ENCODE assay signal across 8 cellular contexts in genomic region chr18:42053188-42053781, GRCh38.
DNase-seq lines count a peak whose midpoint lies in the region; ATAC-seq and TF ChIP-seq lines count a peak whose summit lies in the region.

No MANE protein-coding gene starts in this region.

- no peak overlapping the region for H3K9ac ChIP-seq in endodermal cell (ENCODE audit: extremely low read depth, low read length, poor library complexity, severe bottlenecking)

- H3K4me1 Mint-ChIP-seq in endodermal cell (peaks cover 3% of the 10 kb centered on the region), naive B cell (peaks cover 0 to 10% (median 0%) of the 10 kb centered on the region in 3 donors)
- H3K4me1 Mint-ChIP-seq in stimulated activated naive B cell treated with anti-CD40 and anti-IgM and Interleukin-4, amounts not matched to agents 10 μg/mL and 1 μg/mL and 100 μg/mL, for 72 hours, result no peaks in the 10 kb centered on the region

- no peaks in the 10 kb centered on the region for H3K9me3 ChIP-seq in endodermal cell (ENCODE audit: control insufficient read depth, low read length)

- peak overlapping the region; percentile 41 for H3K27ac Mint-ChIP-seq in endodermal cell
- peak overlapping the region in 2 of 6 donors; percentile 28 to 39 for H3K27ac Mint-ChIP-seq in naive B cell
- no peak overlapping the region for H3K27ac Mint-ChIP-seq in stimulated activated naive B cell treated with anti-CD40 and anti-IgM and Interleukin-4, amounts not matched to agents 10 μg/mL and 1 μg/mL and 100 μg/mL, for 72 hours

- WGBS in endodermal cell (ENCODE audit: insufficient coverage in 1 of 2, insufficient read length in 1 of 2), 2 experiments, result 16 to 60% methylated on average over 1 to 5 of the region's 5 CpGs

- H3K27ac ChIP-seq in endodermal cell (ENCODE audit: low read depth, low read length), result no peak overlapping the region

- H3K9me3 Mint-ChIP-seq in endodermal cell (no peaks in the 10 kb centered on the region), naive B cell (no peaks in the 10 kb centered on the region)
- no peaks in the 10 kb centered on the region for H3K9me3 Mint-ChIP-seq in stimulated activated naive B cell treated with anti-CD40 and anti-IgM and Interleukin-4, amounts not matched to agents 10 μg/mL and 1 μg/mL and 100 μg/mL, for 72 hours

- peak; percentile 96 for TF ChIP-seq CTCF in endodermal cell (conservative IDR thresholded peaks at IDR 0.05)

- DNase-seq in AG20443 (ENCODE audit: low spot score) (peak; percentile 51), NCI-H748 (lab: John Stamatoyannopoulos, UW; ENCODE audit: unreplicated experiment) (peak; percentile 58), endodermal cell (peak; percentile 75), naive B cell (peak; percentile 19)
- peak; percentile 8 to 31 for DNase-seq in activated CD8-positive, alpha-beta memory T cell treated with anti-CD3 and anti-CD28 coated beads for 4 hours (ENCODE audit: low read depth in 2 of 2)
- DNase-seq in stimulated activated naive B cell treated with anti-CD40 and anti-IgM and Interleukin-4, amounts not matched to agents 10 μg/mL and 1 μg/mL and 100 μg/mL, for 72 hours, result peak; percentile 26

- ATAC-seq in GM18873 (IDR thresholded peaks at IDR 0.05; ENCODE audit: low FRiP score, unreplicated experiment), result peak; percentile 74
- ATAC-seq in HG03159 (IDR thresholded peaks at IDR 0.05; ENCODE audit: unreplicated experiment), result peak; percentile 88
- peak in 1 of 2 donors; percentile 52 for ATAC-seq in naive B cell (ENCODE audit: low read depth in 2 of 2)
- peak; percentile 77 for ATAC-seq in stimulated activated naive B cell treated with anti-CD40 and anti-IgM and Interleukin-4, amounts not matched to agents 10 μg/mL and 1 μg/mL and 100 μg/mL, for 72 hours (replicated peaks)

- H3K4me3 ChIP-seq in endodermal cell (ENCODE audit: low read length), result no peak overlapping the region

- no peaks in the 10 kb centered on the region for H3K4me1 ChIP-seq in endodermal cell (ENCODE audit: control insufficient read depth, insufficient read depth, low read length)

- H3K36me3 Mint-ChIP-seq in endodermal cell (ENCODE audit: low read depth), result peaks cover 29% of the 10 kb centered on the region
- peaks cover under 1 to 8% of the 10 kb centered on the region in 2 donors for H3K36me3 Mint-ChIP-seq in naive B cell
- H3K36me3 Mint-ChIP-seq in stimulated activated naive B cell treated with anti-CD40 and anti-IgM and Interleukin-4, amounts not matched to agents 10 μg/mL and 1 μg/mL and 100 μg/mL, for 72 hours, result peaks cover 9 to 20% of the 10 kb centered on the region in 2 donors

- H3K27me3 ChIP-seq in endodermal cell (ENCODE audit: control insufficient read depth, insufficient read depth, low read length, poor library complexity, severe bottlenecking), result no peaks in the 10 kb centered on the region

- no peaks in the 10 kb centered on the region for H3K27me3 Mint-ChIP-seq in endodermal cell (ENCODE audit: insufficient read depth)
- no peaks in the 10 kb centered on the region for H3K27me3 Mint-ChIP-seq in naive B cell
- H3K27me3 Mint-ChIP-seq in stimulated activated naive B cell treated with anti-CD40 and anti-IgM and Interleukin-4, amounts not matched to agents 10 μg/mL and 1 μg/mL and 100 μg/mL, for 72 hours, result no peaks in the 10 kb centered on the region

- peaks cover 19% of the 10 kb centered on the region for H3K36me3 ChIP-seq in endodermal cell (ENCODE audit: control insufficient read depth, insufficient read depth, low read length)

- H3K4me3 Mint-ChIP-seq in endodermal cell, result no peak overlapping the region
- no peak overlapping the region for H3K4me3 Mint-ChIP-seq in naive B cell
- H3K4me3 Mint-ChIP-seq in stimulated activated naive B cell treated with anti-CD40 and anti-IgM and Interleukin-4, amounts not matched to agents 10 μg/mL and 1 μg/mL and 100 μg/mL, for 72 hours, result no peak overlapping the region

Comparison
In these comparisons a context has a peak if more than half of its experiments do, and no peak if none do; other contexts are left out.
1. DNase-seq: peak in every context shown above with its lines; median percentile 75 in endodermal cell; 58 in NCI-H748; 51 in AG20443; 26 in stimulated activated naive B cell treated with anti-CD40 and anti-IgM and Interleukin-4, amounts not matched to agents 10 μg/mL and 1 μg/mL and 100 μg/mL, for 72 hours; 20 in activated CD8-positive, alpha-beta memory T cell treated with anti-CD3 and anti-CD28 coated beads for 4 hours; 19 in naive B cell.